ENCODE assay signal across 26 cellular contexts in the genomic region with DNA sequence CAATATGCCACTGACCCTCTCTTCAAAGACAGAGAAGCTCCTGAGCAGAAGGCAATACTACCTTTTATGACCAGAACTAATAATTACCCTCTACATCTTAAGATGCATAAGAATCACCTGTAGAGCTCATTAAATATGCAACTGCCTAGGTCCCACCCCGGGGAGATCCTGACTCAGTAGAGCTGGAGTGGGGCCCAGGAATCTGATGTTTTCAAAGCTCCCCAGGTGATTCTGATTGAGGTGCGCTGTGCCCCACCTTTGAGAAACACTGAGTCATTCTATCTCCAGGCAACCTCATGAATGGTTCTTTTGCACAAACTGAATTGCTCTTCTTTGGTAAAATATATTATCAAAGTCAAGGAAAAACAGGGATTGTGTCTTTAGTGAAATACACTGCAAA.
A peak's percentile ranks its signal among the peaks of the same experiment; 100 is the strongest.
DNase-seq lines count a peak whose midpoint lies in the region; ATAC-seq, FAIRE-seq and TF ChIP-seq lines count a peak whose summit lies in the region.
"Had no signal": no experiment of that assay in that cellular context is flagged by ENCODE, and none has a peak within 500 bp of the region (broad histone marks: within the 10 kb centered on the region; RNA-seq: fewer than 3 reads in every experiment).

No MANE protein-coding gene starts in this region.

- no peaks in the 10 kb centered on the region for H3K4me1 ChIP-seq in Peyer's patch
- peaks cover 62% of the 10 kb centered on the region for H3K4me1 ChIP-seq in keratinocyte (ENCODE audit: control insufficient read depth, extremely low read depth, insufficient read depth, low read length)
- H3K4me1 ChIP-seq in small intestine (ENCODE audit: control insufficient read depth in 2 of 2, insufficient read depth in 1 of 2, low read depth in 1 of 2, low read length in 1 of 2), result no peaks in the 10 kb centered on the region
- H3K4me1 ChIP-seq: BE2C, prostate gland had no signal

- no peaks in the 10 kb centered on the region for H3K9me3 ChIP-seq in Peyer's patch
- H3K9me3 ChIP-seq in keratinocyte (ENCODE audit: control insufficient read depth, low read depth, low read length), result no peaks in the 10 kb centered on the region
- H3K9me3 ChIP-seq in small intestine (ENCODE audit: control insufficient read depth, low read depth), result no peaks in the 10 kb centered on the region
- H3K9me3 ChIP-seq: BE2C, prostate gland had no signal

- in situ Hi-C loops in brain microvascular endothelial cell (cut with HindIII; ENCODE audit: low pct_ligation_motif_present, low sequenced_read_pairs), result no loop called here

- ATAC-seq in natural killer cell treated with Interleukin-12 subunit alpha and Interleukin-12 subunit beta and Interleukin-15 and Interleukin-18, amount 100 ng/mL, for 72 hours, result no peak
- ATAC-seq: activated T-cell treated with anti-CD3 and anti-CD28 coated beads, Interleukin-2, amount 50 U/mL, for 4 hours; stimulated activated naive CD8-positive, alpha-beta T cell treated with anti-CD3 and anti-CD28 coated beads, Interleukin-15, Interleukin-2, amounts not matched to agents 100 U/mL and 50 U/mL, for 24 hours had no signal

- H3K36me3 ChIP-seq in Peyer's patch (no peaks in the 10 kb centered on the region), keratinocyte (ENCODE audit: control insufficient read depth in 2 of 2, extremely low read depth in 1 of 2, insufficient read depth in 2 of 2, low read length in 2 of 2) (no peaks in the 10 kb centered on the region), small intestine (ENCODE audit: control insufficient read depth in 2 of 2, insufficient read depth in 2 of 2, low read length in 2 of 2) (no peaks in the 10 kb centered on the region), brain microvascular endothelial cell (replicated peaks) (no peaks in the 10 kb centered on the region)
- H3K36me3 ChIP-seq: BE2C, prostate gland had no signal

- peak overlapping the region; percentile 28 for H3K9ac ChIP-seq in keratinocyte (ENCODE audit: control insufficient read depth, extremely low read depth, insufficient read depth, low read length)

- FAIRE-seq in keratinocyte (lab: Jason Lieb, UNC) (peak; percentile 69), small intestine (lab: Jason Lieb, UNC) (no peak)
- FAIRE-seq: G401.6 had no signal

- H3K27ac ChIP-seq in Peyer's patch (no peak overlapping the region), keratinocyte (ENCODE audit: control insufficient read depth, insufficient read depth, low read length) (peak overlapping the region; percentile 84), small intestine (ENCODE audit: low read depth in 1 of 2, low read length in 1 of 2) (no peak overlapping the region), brain microvascular endothelial cell (no peak overlapping the region)
- H3K27ac ChIP-seq: prostate gland, VCaP had no signal

- dilution Hi-C loops in keratinocyte (cut with MboI; ENCODE audit: extremely low pct_ligation_motif_present, low sequenced_read_pairs), result no loop called here

- H3K36me3 Mint-ChIP-seq in natural killer cell treated with Interleukin-12 subunit alpha and Interleukin-12 subunit beta and Interleukin-15 and Interleukin-18, amount 100 ng/mL, for 72 hours, result no peaks in the 10 kb centered on the region
- H3K36me3 Mint-ChIP-seq: CD8-positive, alpha-beta memory T cell had no signal

- H3K4me2 ChIP-seq in keratinocyte (ENCODE audit: control insufficient read depth, extremely low read depth, insufficient read depth, low read depth, low read length), result peak overlapping the region; percentile 74

- no peaks in the 10 kb centered on the region for H4K20me1 ChIP-seq in keratinocyte (ENCODE audit: control insufficient read depth, extremely low read depth, insufficient read depth, low read length)

- H3K9me3 Mint-ChIP-seq in natural killer cell treated with Interleukin-12 subunit alpha and Interleukin-12 subunit beta and Interleukin-15 and Interleukin-18, amount 100 ng/mL, for 72 hours, result peaks cover 6% of the 10 kb centered on the region
- H3K9me3 Mint-ChIP-seq: activated T-cell treated with anti-CD3 and anti-CD28 coated beads, Interleukin-2, amount 50 U/mL, for 4 hours had no signal

- H3K79me2 ChIP-seq in keratinocyte (ENCODE audit: control insufficient read depth, insufficient read depth, low read length), result no peaks in the 10 kb centered on the region

- TF ChIP-seq CTCF in Peyer's patch (IDR thresholded peaks at IDR 0.05) (no peak), keratinocyte (optimal IDR thresholded peaks at IDR 0.05 in 1 of 3, IDR thresholded peaks at IDR 0.05 in 1 of 3, conservative IDR thresholded peaks at IDR 0.05 in 1 of 3; ENCODE audit: extremely low read depth in 1 of 3, insufficient read depth in 2 of 3, low read length in 3 of 3) (no peak), brain microvascular endothelial cell (IDR thresholded peaks at IDR 0.05; ENCODE audit: low read depth, low read length, missing control alignments) (no peak)

- no peak overlapping the region for H3K4me3 Mint-ChIP-seq in natural killer cell treated with Interleukin-12 subunit alpha and Interleukin-12 subunit beta and Interleukin-15 and Interleukin-18, amount 100 ng/mL, for 72 hours
- H3K4me3 Mint-ChIP-seq: activated T-cell treated with anti-CD3 and anti-CD28 coated beads, Interleukin-2, amount 50 U/mL, for 4 hours; CD8-positive, alpha-beta memory T cell had no signal

- H3K9me1 ChIP-seq in keratinocyte (ENCODE audit: control insufficient read depth, extremely low read depth, insufficient read depth, low read length), result no peaks in the 10 kb centered on the region

- H3K27me3 ChIP-seq in Peyer's patch (no peaks in the 10 kb centered on the region), keratinocyte (ENCODE audit: control insufficient read depth, extremely low read depth, insufficient read depth, low read length) (no peaks in the 10 kb centered on the region), small intestine (ENCODE audit: control insufficient read depth in 2 of 2, insufficient read depth in 2 of 2, low read length in 2 of 2) (no peaks in the 10 kb centered on the region), brain microvascular endothelial cell (replicated peaks) (no peaks in the 10 kb centered on the region)

- H3K4me1 Mint-ChIP-seq in natural killer cell treated with Interleukin-12 subunit alpha and Interleukin-12 subunit beta and Interleukin-15 and Interleukin-18, amount 100 ng/mL, for 72 hours (ENCODE audit: low read depth in 2 of 2), result no peaks in the 10 kb centered on the region
- H3K4me1 Mint-ChIP-seq: CD8-positive, alpha-beta memory T cell had no signal

- no peak overlapping the region for H2AFZ ChIP-seq in keratinocyte (ENCODE audit: control insufficient read depth, low read length)

- DNase-seq in HPDE6-E6E7 (ENCODE audit: extremely low spot score) (peak; percentile 85), Peyer's patch (peak in 2 of 3 donors; percentile 43 to 46), keratinocyte (ENCODE audit: low read depth, low spot score) (peak; percentile 68), small intestine (peak; percentile 9), NCI-H2227 treated with DMSO at 0.1 percent for 48 hours (lab: John Stamatoyannopoulos, UW) (no peak), brain microvascular endothelial cell (no peak)
- DNase-seq in natural killer cell treated with Interleukin-12 subunit alpha and Interleukin-12 subunit beta and Interleukin-15 and Interleukin-18, amount 100 ng/mL, for 72 hours (ENCODE audit: low spot score), result no peak
- DNase-seq: ACHN; activated CD4-positive, alpha-beta T cell treated with anti-CD3 and anti-CD28 coated beads for 4 hours; activated naive CD4-positive, alpha-beta T cell; activated T-cell treated with anti-CD3 and anti-CD28 coated beads, Interleukin-2, amount 50 U/mL, for 4 hours; BE2C; CD8-positive, alpha-beta memory T cell; DMS153; glutamatergic neuron; H7; KG1; NCI-H1417 treated with DMSO at 0.1 percent for 48 hours; NCI-H446; OCI-M1; SHP77 treated with DMSO at 0.1 percent for 48 hours; stimulated activated naive CD8-positive, alpha-beta T cell treated with anti-CD3 and anti-CD28 coated beads, Interleukin-15, Interleukin-2, amounts not matched to agents 100 U/mL and 50 U/mL, for 24 hours; T-helper 9 cell had no signal

- TF ChIP-seq POLR2A in Peyer's patch (IDR thresholded peaks at IDR 0.05), result no peak

- H3K27ac Mint-ChIP-seq in natural killer cell treated with Interleukin-12 subunit alpha and Interleukin-12 subunit beta and Interleukin-15 and Interleukin-18, amount 100 ng/mL, for 72 hours, result no peak overlapping the region
- H3K27ac Mint-ChIP-seq: CD8-positive, alpha-beta memory T cell had no signal

- H3K4me3 ChIP-seq in Peyer's patch, result no peak overlapping the region
- H3K4me3 ChIP-seq in keratinocyte (ENCODE audit: control insufficient read depth in 2 of 3, extremely low read depth in 1 of 3, insufficient read depth in 2 of 3, low read depth in 1 of 3, low read length in 3 of 3), result peak overlapping the region in 1 of 3 experiments; percentile 7
- no peak overlapping the region for H3K4me3 ChIP-seq in small intestine (ENCODE audit: low read depth in 1 of 2, low read length in 2 of 2)
- no peak overlapping the region for H3K4me3 ChIP-seq in brain microvascular endothelial cell (ENCODE audit: low read depth, low read length)
- H3K4me3 ChIP-seq: prostate gland had no signal

- 8 to 46% (median 34%) methylated on average over 2 of the region's 2 CpGs for WGBS in small intestine, 3 donors

- no peaks in the 10 kb centered on the region for H3K27me3 Mint-ChIP-seq in natural killer cell treated with Interleukin-12 subunit alpha and Interleukin-12 subunit beta and Interleukin-15 and Interleukin-18, amount 100 ng/mL, for 72 hours
- H3K27me3 Mint-ChIP-seq: CD8-positive, alpha-beta memory T cell had no signal

Comparison
In these comparisons a context has a peak if more than half of its experiments do, and no peak if none do; other contexts are left out.
1. DNase-seq: peak in HPDE6-E6E7 (single experiment), Peyer's patch (2 of 3), keratinocyte (single experiment) and small intestine (single experiment); none in NCI-H2227 treated with DMSO at 0.1 percent for 48 hours (single experiment), brain microvascular endothelial cell (single experiment) and natural killer cell treated with Interleukin-12 subunit alpha and Interleukin-12 subunit beta and Interleukin-15 and Interleukin-18, amount 100 ng/mL, for 72 hours (single experiment).